In the genomic region with DNA sequence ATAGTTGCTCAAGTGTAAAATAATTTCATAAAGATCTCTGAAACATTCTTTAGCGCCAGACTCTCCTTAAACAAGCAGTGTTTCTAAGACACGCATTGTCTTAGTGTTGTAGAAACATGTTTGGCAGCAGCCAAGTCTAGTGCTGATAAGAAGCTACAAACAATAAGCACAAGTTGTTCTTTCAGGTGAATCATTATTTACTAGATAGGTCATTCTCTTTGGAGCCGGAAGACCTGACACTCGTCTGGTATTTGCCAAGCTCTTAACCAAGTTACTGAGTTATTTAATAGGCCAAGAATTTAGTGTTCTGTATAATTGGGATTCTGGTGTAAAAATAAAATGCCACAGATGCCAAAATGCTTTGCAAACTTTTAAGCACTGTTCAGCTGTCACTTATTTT, we compare ENCODE assay signal across 1 cellular context.
TF ChIP-seq lines count a peak whose summit lies in the region.

No MANE protein-coding gene starts in this region.

TF ChIP-seq in GM23338, 12 proteins besides CTCF, POLR2A, EP300 and RAD21 (continued from another document):
- TF ChIP-seq STAT1 (IDR thresholded peaks at IDR 0.05; ENCODE audit: unreplicated experiment) = no peak
